ENCODE assay signal across 1 cellular context in genomic region chr1:36134805-36135339, GRCh38.
TF ChIP-seq lines count a peak whose summit lies in the region.

No MANE protein-coding gene starts in this region.

TF ChIP-seq in K562, 482 proteins besides CTCF, POLR2A, EP300 and RAD21 (continued from another document and continues in another):
- no peak for TF ChIP-seq ZBTB2 (IDR thresholded peaks at IDR 0.05)
- TF ChIP-seq PHTF2 (CRISPR knock-in tag; IDR thresholded peaks at IDR 0.05): no peak
- TF ChIP-seq ILK (tag; IDR thresholded peaks at IDR 0.05; ENCODE audit: borderline replicate concordance, low read depth): no peak
- no peak for TF ChIP-seq BCLAF1 (IDR thresholded peaks at IDR 0.05; ENCODE audit: borderline replicate concordance in 1 of 2, control insufficient read depth in 1 of 2, low read depth in 2 of 2, low read length in 1 of 2)
- TF ChIP-seq ZNF695 (CRISPR knock-in tag; IDR thresholded peaks at IDR 0.05): no peak
- no peak for TF ChIP-seq RNF2 (IDR thresholded peaks at IDR 0.05)
- no peak for TF ChIP-seq ZNF212 (CRISPR knock-in tag; IDR thresholded peaks at IDR 0.05)
- no peak for TF ChIP-seq ELK1 (CRISPR knock-in tag; IDR thresholded peaks at IDR 0.05)
- TF ChIP-seq NR0B1 (IDR thresholded peaks at IDR 0.05; ENCODE audit: partially characterized antibody): no peak
- TF ChIP-seq BRF1 (IDR thresholded peaks at IDR 0.05; ENCODE audit: borderline replicate concordance, extremely low read depth, insufficient read length): no peak
- TF ChIP-seq COPS2 (conservative IDR thresholded peaks at IDR 0.05): no peak
- no peak for TF ChIP-seq ADNP (tag; IDR thresholded peaks at IDR 0.05)
- no peak for TF ChIP-seq ESRRA (IDR thresholded peaks at IDR 0.05; ENCODE audit: borderline replicate concordance, low read depth)
- no peak for TF ChIP-seq ZNF431 (CRISPR knock-in tag; IDR thresholded peaks at IDR 0.05)
- TF ChIP-seq SP2 (IDR thresholded peaks at IDR 0.05; ENCODE audit: extremely low read depth, low read depth, low read length, poor library complexity, severe bottlenecking): no peak
- TF ChIP-seq TRIM24 (IDR thresholded peaks at IDR 0.05): no peak; a peak in 1 of 4 replicates
- TF ChIP-seq ZNF140 (CRISPR knock-in tag; IDR thresholded peaks at IDR 0.05): no peak
- TF ChIP-seq SMAD1 (IDR thresholded peaks at IDR 0.05; ENCODE audit: low read depth, low read length, partially characterized antibody): no peak
- no peak for TF ChIP-seq ZNF395 (CRISPR knock-in tag; IDR thresholded peaks at IDR 0.05)
- no peak for TF ChIP-seq HINFP (tag; conservative IDR thresholded peaks at IDR 0.05; ENCODE audit: low read depth)
- no peak for TF ChIP-seq XRCC3 (IDR thresholded peaks at IDR 0.05)
- TF ChIP-seq ZNF175 (CRISPR knock-in tag; IDR thresholded peaks at IDR 0.05; ENCODE audit: low read depth): no peak; the same call in 1 of the 2 replicates
- TF ChIP-seq TAL1 (IDR thresholded peaks at IDR 0.05): no peak
- TF ChIP-seq ZNF407 (IDR thresholded peaks at IDR 0.05; ENCODE audit: low read depth): no peak
- TF ChIP-seq SRSF7 (optimal IDR thresholded peaks at IDR 0.05; ENCODE audit: low read depth, low read length): no peak
- TF ChIP-seq RUNX1 (IDR thresholded peaks at IDR 0.05; ENCODE audit: low read depth): no peak
- no peak for TF ChIP-seq ATF6 (CRISPR knock-in tag; IDR thresholded peaks at IDR 0.05)
- no peak for TF ChIP-seq MIER1 (IDR thresholded peaks at IDR 0.05; ENCODE audit: low read depth)
- TF ChIP-seq ZNF165 (CRISPR knock-in tag; IDR thresholded peaks at IDR 0.05; ENCODE audit: borderline replicate concordance): no peak
- no peak for TF ChIP-seq ZNF354B (CRISPR knock-in tag; IDR thresholded peaks at IDR 0.05)
- TF ChIP-seq ZNF644 (tag; IDR thresholded peaks at IDR 0.05; ENCODE audit: low read depth): no peak
- TF ChIP-seq MYBL2 (IDR thresholded peaks at IDR 0.05; ENCODE audit: low read depth): no peak
- TF ChIP-seq MYBL2 (CRISPR knock-in tag; IDR thresholded peaks at IDR 0.05; ENCODE audit: borderline replicate concordance): no peak
- TF ChIP-seq ZKSCAN8 (CRISPR knock-in tag; IDR thresholded peaks at IDR 0.05): no peak
- no peak for TF ChIP-seq ZFP30 (CRISPR knock-in tag; IDR thresholded peaks at IDR 0.05; ENCODE audit: borderline replicate concordance)
- no peak for TF ChIP-seq PCBP2 (IDR thresholded peaks at IDR 0.05; ENCODE audit: low read depth, low read length, poor library complexity, severe bottlenecking)
- no peak for TF ChIP-seq ZNF780A (CRISPR knock-in tag; IDR thresholded peaks at IDR 0.05)
- TF ChIP-seq MBD1 (CRISPR knock-in tag; IDR thresholded peaks at IDR 0.05): no peak
